In the genomic region with DNA sequence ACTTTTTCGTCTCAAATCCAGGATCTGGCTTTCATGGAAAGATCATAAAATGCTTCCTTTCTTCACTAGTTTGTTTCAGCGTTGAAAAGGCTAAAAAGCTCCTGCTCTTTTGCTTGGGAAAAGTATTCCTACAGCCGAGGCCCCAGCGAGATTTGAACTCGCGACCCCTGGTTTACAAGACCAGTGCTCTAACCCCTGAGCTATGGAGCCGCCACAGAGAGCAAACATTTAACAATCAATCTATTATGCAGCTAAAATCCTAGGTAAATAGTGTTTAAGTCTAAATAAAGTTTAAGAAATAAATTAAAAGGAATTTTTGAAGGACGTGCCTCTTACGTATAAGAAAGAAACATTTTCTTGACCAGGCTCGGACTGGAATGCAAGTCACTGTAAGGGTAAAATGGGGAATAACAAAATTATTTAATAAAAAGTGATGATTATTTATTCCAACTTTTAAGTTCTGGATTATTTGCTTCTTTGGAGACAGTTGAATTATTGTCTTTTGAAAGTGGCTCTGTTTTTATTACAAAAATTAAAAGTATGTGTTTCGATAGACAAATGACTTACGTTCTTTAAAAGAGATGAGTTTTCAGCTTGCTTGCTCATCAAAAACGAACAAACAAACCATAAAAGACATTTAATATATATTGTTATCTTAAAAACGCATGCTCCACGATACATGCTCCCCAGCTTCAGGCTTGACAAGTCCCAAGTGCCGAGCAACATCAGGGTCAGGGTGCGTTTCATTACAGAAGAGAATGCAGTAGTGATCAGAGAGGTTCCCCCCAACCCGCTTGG, we compare ENCODE assay signal across 8 cellular contexts. TPM values are rescaled to one million over a fixed set of nuclear protein-coding genes. Genes with fewer than 3 reads are reported as not detected.
DNase-seq lines count a peak whose midpoint lies in the region; ATAC-seq and TF ChIP-seq lines count a peak whose summit lies in the region.

No MANE protein-coding gene starts in this region.

- CTCF ChIA-PET in CD8-positive, alpha-beta T cell (lab: Charles Lee): interaction anchor here (0.6 to 3.1 kb wide), 8 partner anchors 9 to 288 kb away, joined by 3 to 18 read pairs (median 6); partner anchors contain the start of genes PARP2 and RNASE4

- no peaks in the 10 kb centered on the region for H3K9me3 Mint-ChIP-seq in CD8-positive, alpha-beta T cell

- no peaks in the 10 kb centered on the region for H3K36me3 ChIP-seq in CD8-positive, alpha-beta T cell (ENCODE audit: insufficient read depth, low read length)
- H3K36me3 ChIP-seq in breast epithelium: no peaks in the 10 kb centered on the region

- H3K4me3 Mint-ChIP-seq in CD8-positive, alpha-beta T cell: peak overlapping the region; percentile 90

- DNase-seq in CD8-positive, alpha-beta T cell: peak in 5 of 7 experiments; percentile 21 to 61 (median 50)
- no peak for DNase-seq in Jurkat, Clone E6-1 (ENCODE audit: low read depth, low spot score)
- peak; percentile 44 for DNase-seq in SW480 (ENCODE audit: low spot score)
- no peak for DNase-seq in breast epithelium (ENCODE audit: low spot score in 2 of 2)
- DNase-seq in inferior parietal cortex (ENCODE audit: extremely low spot score): peak; percentile 53
- DNase-seq in stimulated activated CD4-positive, alpha-beta T cell treated with anti-CD3 and anti-CD28 coated beads, Interleukin-2, amount 100 ng/mL, for 48 hours: peak; percentile 54 to 58

- TF ChIP-seq POLR2A in breast epithelium (IDR thresholded peaks at IDR 0.05): no peak

- no peaks in the 10 kb centered on the region for H3K9me3 ChIP-seq in CD8-positive, alpha-beta T cell (ENCODE audit: low read length)
- no peaks in the 10 kb centered on the region for H3K9me3 ChIP-seq in breast epithelium

- peaks cover 10% of the 10 kb centered on the region for H3K27me3 Mint-ChIP-seq in CD8-positive, alpha-beta T cell (ENCODE audit: low read depth)

- intact Hi-C loops in CD8-positive, alpha-beta T cell (cut with DNase I, micrococcal nuclease): loop anchor here (1.0 to 5.0 kb wide), 3 partner anchors 18 to 289 kb away; partner anchors contain the start of gene PARP2 (in 1 of the 2)
- intact Hi-C loops in breast epithelium (cut with DNase I; ENCODE audit: low total_unique reads): no loop called here

- peaks cover 67% of the 10 kb centered on the region for H3K4me1 Mint-ChIP-seq in CD8-positive, alpha-beta T cell (ENCODE audit: low read depth)

- H3K36me3 Mint-ChIP-seq in CD8-positive, alpha-beta T cell: no peaks in the 10 kb centered on the region

- H3K27ac ChIP-seq in CD8-positive, alpha-beta T cell (ENCODE audit: low read depth, low read length): no peak overlapping the region
- no peak overlapping the region for H3K27ac ChIP-seq in breast epithelium

- H3K27me3 ChIP-seq in CD8-positive, alpha-beta T cell (ENCODE audit: insufficient read depth, low read length): no peaks in the 10 kb centered on the region
- H3K27me3 ChIP-seq in breast epithelium: peaks cover 0 to 33% of the 10 kb centered on the region in 2 donors

- ATAC-seq in CD8-positive, alpha-beta T cell: peak; percentile 19
- no peak for ATAC-seq in HG03139 (IDR thresholded peaks at IDR 0.05; ENCODE audit: unreplicated experiment)
- no peak for ATAC-seq in GM21717 (IDR thresholded peaks at IDR 0.05; ENCODE audit: unreplicated experiment)

- TF ChIP-seq CTCF in CD8-positive, alpha-beta T cell (IDR thresholded peaks at IDR 0.05): no peak
- no peak for TF ChIP-seq CTCF in breast epithelium (IDR thresholded peaks at IDR 0.05)

- peak overlapping the region; percentile 68 for H3K27ac Mint-ChIP-seq in CD8-positive, alpha-beta T cell

- H3K4me3 ChIP-seq in CD8-positive, alpha-beta T cell (ENCODE audit: low read depth, low read length): peak overlapping the region; percentile 55
- H3K4me3 ChIP-seq in Jurkat, Clone E6-1 (ENCODE audit: low read length): peak overlapping the region; percentile 71
- H3K4me3 ChIP-seq in breast epithelium: peak overlapping the region; percentile 24 to 53 (median 40)

- POLR2A ChIA-PET in CD8-positive, alpha-beta T cell (lab: Charles Lee): interaction anchor here (1.2 to 3.3 kb wide), 5 partner anchors 13 to 289 kb away, joined by 3 to 33 read pairs (median 3); no protein-coding TSS in a partner anchor

- H3K4me1 ChIP-seq in CD8-positive, alpha-beta T cell (ENCODE audit: insufficient read depth, low read length): peaks cover 22% of the 10 kb centered on the region
- peaks cover 0 to 8% of the 10 kb centered on the region in 2 donors for H3K4me1 ChIP-seq in breast epithelium

RNA-seq across cellular contexts. Expression of gene OR6S1, which starts 10.3 kb away (rescaled TPM):
- total RNA-seq in CD8-positive, alpha-beta T cell: not detected
- polyA plus RNA-seq in Jurkat, Clone E6-1 (2012; ENCODE audit: insufficient read depth, insufficient read length): not detected
- total RNA-seq in breast epithelium: not detected

RNA-seq across cellular contexts. Expression of gene RNASE12, which starts 40.0 kb away (rescaled TPM):
- total RNA-seq in CD8-positive, alpha-beta T cell: not detected
- polyA plus RNA-seq in Jurkat, Clone E6-1 (2012; ENCODE audit: insufficient read depth, insufficient read length): not detected
- not detected for total RNA-seq in breast epithelium

RNA-seq across cellular contexts. Expression of gene RNASE11, which starts 43.4 kb away (rescaled TPM):
- total RNA-seq in CD8-positive, alpha-beta T cell: not detected
- polyA plus RNA-seq in Jurkat, Clone E6-1 (2012; ENCODE audit: insufficient read depth, insufficient read length): not detected
- total RNA-seq in breast epithelium: not detected

RNA-seq across cellular contexts. Expression of gene RNASE4, which starts 53.1 kb away (rescaled TPM):
- total RNA-seq in CD8-positive, alpha-beta T cell: under 1 TPM; 0.19 to 0.27 TPM
- 5.3 TPM for polyA plus RNA-seq in Jurkat, Clone E6-1 (2012; ENCODE audit: insufficient read depth, insufficient read length)
- total RNA-seq in breast epithelium: 100 to 1,000 TPM; 165 to 367 (median 177) TPM

RNA-seq across cellular contexts. Expression of gene ANG, which starts 57.3 kb away (rescaled TPM):
- total RNA-seq in CD8-positive, alpha-beta T cell: under 1 TPM; 0.33 to 0.60 TPM
- polyA plus RNA-seq in Jurkat, Clone E6-1 (2012; ENCODE audit: insufficient read depth, insufficient read length): 3.3 TPM
- 10 to 100 TPM; 49.2 to 59.8 (median 55.5) TPM for total RNA-seq in breast epithelium

Comparison
In these comparisons a context has a peak if more than half of its experiments do, and no peak if none do; other contexts are left out.
1. DNase-seq: peak in CD8-positive, alpha-beta T cell (5 of 7), SW480 (single experiment), inferior parietal cortex (single experiment) and stimulated activated CD4-positive, alpha-beta T cell treated with anti-CD3 and anti-CD28 coated beads, Interleukin-2, amount 100 ng/mL, for 48 hours (2 of 2); none in Jurkat, Clone E6-1 (single experiment) and breast epithelium (0 of 2).
2. Peak in every context shown above with its lines, with median percentiles within 50 percentile points of each other: H3K4me3 ChIP-seq.